2 cellular contexts compared by ENCODE assay signal in genomic region chr21:36788116-36788515, GRCh38.
TF ChIP-seq lines count a peak whose summit lies in the region.

No MANE protein-coding gene starts in this region.

TF ChIP-seq in HepG2, 621 proteins besides CTCF, POLR2A, EP300 and RAD21 (continued from another document):
- TF ChIP-seq FOXP4 (CRISPR knock-in tag; IDR thresholded peaks at IDR 0.05): no peak
- TF ChIP-seq ZNF577 (CRISPR knock-in tag; IDR thresholded peaks at IDR 0.05; ENCODE audit: borderline replicate concordance, low read depth): no peak
- no peak for TF ChIP-seq GFI1 (CRISPR knock-in tag; IDR thresholded peaks at IDR 0.05; ENCODE audit: borderline replicate concordance)

TF ChIP-seq in WTC11, 78 proteins besides CTCF, POLR2A, EP300 and RAD21 (continued from another document):
- TF ChIP-seq, protein P1, sequence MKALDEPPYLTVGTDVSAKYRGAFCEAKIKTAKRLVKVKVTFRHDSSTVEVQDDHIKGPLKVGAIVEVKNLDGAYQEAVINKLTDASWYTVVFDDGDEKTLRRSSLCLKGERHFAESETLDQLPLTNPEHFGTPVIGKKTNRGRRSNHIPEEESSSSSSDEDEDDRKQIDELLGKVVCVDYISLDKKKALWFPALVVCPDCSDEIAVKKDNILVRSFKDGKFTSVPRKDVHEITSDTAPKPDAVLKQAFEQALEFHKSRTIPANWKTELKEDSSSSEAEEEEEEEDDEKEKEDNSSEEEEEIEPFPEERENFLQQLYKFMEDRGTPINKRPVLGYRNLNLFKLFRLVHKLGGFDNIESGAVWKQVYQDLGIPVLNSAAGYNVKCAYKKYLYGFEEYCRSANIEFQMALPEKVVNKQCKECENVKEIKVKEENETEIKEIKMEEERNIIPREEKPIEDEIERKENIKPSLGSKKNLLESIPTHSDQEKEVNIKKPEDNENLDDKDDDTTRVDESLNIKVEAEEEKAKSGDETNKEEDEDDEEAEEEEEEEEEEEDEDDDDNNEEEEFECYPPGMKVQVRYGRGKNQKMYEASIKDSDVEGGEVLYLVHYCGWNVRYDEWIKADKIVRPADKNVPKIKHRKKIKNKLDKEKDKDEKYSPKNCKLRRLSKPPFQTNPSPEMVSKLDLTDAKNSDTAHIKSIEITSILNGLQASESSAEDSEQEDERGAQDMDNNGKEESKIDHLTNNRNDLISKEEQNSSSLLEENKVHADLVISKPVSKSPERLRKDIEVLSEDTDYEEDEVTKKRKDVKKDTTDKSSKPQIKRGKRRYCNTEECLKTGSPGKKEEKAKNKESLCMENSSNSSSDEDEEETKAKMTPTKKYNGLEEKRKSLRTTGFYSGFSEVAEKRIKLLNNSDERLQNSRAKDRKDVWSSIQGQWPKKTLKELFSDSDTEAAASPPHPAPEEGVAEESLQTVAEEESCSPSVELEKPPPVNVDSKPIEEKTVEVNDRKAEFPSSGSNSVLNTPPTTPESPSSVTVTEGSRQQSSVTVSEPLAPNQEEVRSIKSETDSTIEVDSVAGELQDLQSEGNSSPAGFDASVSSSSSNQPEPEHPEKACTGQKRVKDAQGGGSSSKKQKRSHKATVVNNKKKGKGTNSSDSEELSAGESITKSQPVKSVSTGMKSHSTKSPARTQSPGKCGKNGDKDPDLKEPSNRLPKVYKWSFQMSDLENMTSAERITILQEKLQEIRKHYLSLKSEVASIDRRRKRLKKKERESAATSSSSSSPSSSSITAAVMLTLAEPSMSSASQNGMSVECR (CRISPR knock-in tag; IDR thresholded peaks at IDR 0.05; ENCODE audit: borderline replicate concordance): no peak
- no peak for TF ChIP-seq ZNF232 (CRISPR knock-in tag; IDR thresholded peaks at IDR 0.05)
